In genomic region chr9:38038307-38039089, GRCh38 we compare ENCODE assay signal across 11 cellular contexts. TPM values are rescaled to one million over a fixed set of nuclear protein-coding genes. Genes with fewer than 3 reads are reported as not detected.
DNase-seq lines count a peak whose midpoint lies in the region; ATAC-seq and TF ChIP-seq lines count a peak whose summit lies in the region.
"Had no signal": no experiment of that assay in that cellular context is flagged by ENCODE, and none has a peak within 500 bp of the region (broad histone marks: within the 10 kb centered on the region; RNA-seq: fewer than 3 reads in every experiment).

No MANE protein-coding gene starts in this region.

- no peak overlapping the region for H3K4me3 Mint-ChIP-seq in activated T-helper 17 cell treated with anti-CD3 and anti-CD28 coated beads, Interleukin-2, amount 50 U/mL, for 72 hours

- H3K4me3 ChIP-seq in suprapubic skin = no peak overlapping the region

- H3K4me1 ChIP-seq in suprapubic skin = peaks cover 75% of the 10 kb centered on the region

- intact Hi-C loops in Right ventricle myocardium inferior (cut with DNase I) = loop anchor here (5.0 kb wide), 1 partner anchor 39 kb away; no protein-coding TSS in a partner anchor
- intact Hi-C loops in cardiac septum (cut with DNase I) = no loop called here

- TF ChIP-seq CTCF in suprapubic skin (IDR thresholded peaks at IDR 0.05) = no peak

- H3K4me1 Mint-ChIP-seq in activated T-helper 17 cell treated with anti-CD3 and anti-CD28 coated beads, Interleukin-2, amount 50 U/mL, for 72 hours = peaks cover 4% of the 10 kb centered on the region

- DNase-seq in Right ventricle myocardium inferior (ENCODE audit: missing footprints) (peak; percentile 74), cardiac septum (ENCODE audit: low spot score) (no peak), kidney glomerular epithelial cell (lab: John Stamatoyannopoulos, UW) (peak; percentile 35), NCI-H187 (lab: John Stamatoyannopoulos, UW) (no peak), suprapubic skin (ENCODE audit: low spot score in 2 of 2) (no peak), UCSD-AML1 (lab: John Stamatoyannopoulos, UW; ENCODE audit: unreplicated experiment) (no peak)
- DNase-seq: activated naive CD4-positive, alpha-beta T cell treated with anti-CD3 and anti-CD28 coated beads, Interleukin-2, amount 50 U/mL, for 16 hours; NCI-H345; stimulated activated CD4-positive, alpha-beta T cell treated with anti-CD3 and anti-CD28 coated beads, Interleukin-4, amount 100 ng/mL, for 4 hours had no signal

- H3K27ac Mint-ChIP-seq in activated T-helper 17 cell treated with anti-CD3 and anti-CD28 coated beads, Interleukin-2, amount 50 U/mL, for 72 hours = peak overlapping the region; percentile 3

- no peaks in the 10 kb centered on the region for H3K9me3 Mint-ChIP-seq in activated T-helper 17 cell treated with anti-CD3 and anti-CD28 coated beads, Interleukin-2, amount 50 U/mL, for 72 hours

- peak; percentile 18 for ATAC-seq in Right ventricle myocardium inferior
- no peak for ATAC-seq in activated T-helper 17 cell treated with anti-CD3 and anti-CD28 coated beads, Interleukin-2, amount 50 U/mL, for 72 hours (replicated peaks)
- ATAC-seq in HG03159 (IDR thresholded peaks at IDR 0.05; ENCODE audit: unreplicated experiment) = no peak

- H3K36me3 ChIP-seq in suprapubic skin = no peaks in the 10 kb centered on the region

- no peaks in the 10 kb centered on the region for H3K27me3 ChIP-seq in suprapubic skin

- no peak for TF ChIP-seq POLR2A in suprapubic skin (IDR thresholded peaks at IDR 0.05)

- TF ChIP-seq EP300 in suprapubic skin (IDR thresholded peaks at IDR 0.05) = no peak

- H3K27ac ChIP-seq in suprapubic skin = no peak overlapping the region

- H3K27me3 Mint-ChIP-seq in activated T-helper 17 cell treated with anti-CD3 and anti-CD28 coated beads, Interleukin-2, amount 50 U/mL, for 72 hours = no peaks in the 10 kb centered on the region

- WGBS in suprapubic skin = 77% methylated on average over 15 of the region's 15 CpGs

- no peaks in the 10 kb centered on the region for H3K9me3 ChIP-seq in suprapubic skin

- no peaks in the 10 kb centered on the region for H3K36me3 Mint-ChIP-seq in activated T-helper 17 cell treated with anti-CD3 and anti-CD28 coated beads, Interleukin-2, amount 50 U/mL, for 72 hours (ENCODE audit: low read depth)

RNA-seq across cellular contexts. Expression of gene SHB, which starts 30.5 kb away (rescaled TPM):
- total RNA-seq in Right ventricle myocardium inferior = 14.7 TPM
- total RNA-seq in cardiac septum = 39.0 TPM
- 1 to 10 TPM in 1 of 2 donors, under 1 TPM in 1; 0.95 to 1.7 TPM for total RNA-seq in activated T-helper 17 cell treated with anti-CD3 and anti-CD28 coated beads, Interleukin-2, amount 50 U/mL, for 72 hours
- total RNA-seq in suprapubic skin = 10 to 100 TPM; 12.3 to 22.9 (median 16.3) TPM

Comparison
In these comparisons a context has a peak if more than half of its experiments do, and no peak if none do; other contexts are left out.
1. DNase-seq: peak in Right ventricle myocardium inferior (single experiment) and kidney glomerular epithelial cell (single experiment); none in cardiac septum (single experiment), NCI-H187 (0 of 2), suprapubic skin (0 of 2) and UCSD-AML1 (single experiment).